In genomic region chr14:91413547-91414474, GRCh38 we compare ENCODE assay signal across 8 cellular contexts. TPM values are rescaled to one million over a fixed set of nuclear protein-coding genes. Genes with fewer than 3 reads are reported as not detected.
DNase-seq lines count a peak whose midpoint lies in the region; ATAC-seq and TF ChIP-seq lines count a peak whose summit lies in the region.

No MANE protein-coding gene starts in this region.

- H3K9me3 ChIP-seq in thymus (ENCODE audit: control insufficient read depth) (no peaks in the 10 kb centered on the region), heart left ventricle (no peaks in the 10 kb centered on the region)

- POLR2A ChIA-PET in RWPE1 (lab: Yijun Ruan, JAX; ENCODE audit: low non-redundant PET) = no interaction called here

- intact Hi-C loops in heart left ventricle (cut with DNase I) = loop anchor here in 3 of 10 donors (5.0 to 10.0 kb wide), 2 partner anchors 42 to 49 kb away; no protein-coding TSS in a partner anchor

- TF ChIP-seq CTCF in RWPE1 (conservative IDR thresholded peaks at IDR 0.05; ENCODE audit: low read depth) = no peak
- no peak for TF ChIP-seq CTCF in glutamatergic neuron (IDR thresholded peaks at IDR 0.05; ENCODE audit: partially characterized antibody, unreplicated experiment)
- TF ChIP-seq CTCF in heart left ventricle (IDR thresholded peaks at IDR 0.05) = no peak

- DNase-seq in activated T-cell treated with anti-CD3 and anti-CD28 coated beads, Interleukin-2, amount 50 U/mL, for 24 hours = peak; percentile 52
- DNase-seq in activated T-cell treated with anti-CD3 and anti-CD28 coated beads, Interleukin-2, amount 50 U/mL, for 1 hour = no peak
- DNase-seq in RWPE1 (ENCODE audit: low spot score) (peak; percentile 39), glutamatergic neuron (no peak), heart left ventricle (no peak), globus pallidus (ENCODE audit: low spot score) (no peak)

- H3K4me3 Mint-ChIP-seq in activated T-cell treated with anti-CD3 and anti-CD28 coated beads, Interleukin-2, amount 50 U/mL, for 24 hours = peak overlapping the region; percentile 87
- peak overlapping the region; percentile 71 for H3K4me3 Mint-ChIP-seq in glutamatergic neuron (ENCODE audit: unreplicated experiment)

- H3K36me3 ChIP-seq in thymus (ENCODE audit: control insufficient read depth, insufficient read depth) = peaks cover 8% of the 10 kb centered on the region
- H3K36me3 ChIP-seq in heart left ventricle = no peaks in the 10 kb centered on the region

- ATAC-seq in heart left ventricle = no peak
- ATAC-seq in GM19328 (IDR thresholded peaks at IDR 0.05; ENCODE audit: unreplicated experiment) = no peak

- H3K4me1 Mint-ChIP-seq in activated T-cell treated with anti-CD3 and anti-CD28 coated beads, Interleukin-2, amount 50 U/mL, for 24 hours (ENCODE audit: low read depth) = peaks cover 73% of the 10 kb centered on the region
- peaks cover 42% of the 10 kb centered on the region for H3K4me1 Mint-ChIP-seq in glutamatergic neuron (ENCODE audit: low read depth, unreplicated experiment)

- no peaks in the 10 kb centered on the region for H3K27me3 Mint-ChIP-seq in activated T-cell treated with anti-CD3 and anti-CD28 coated beads, Interleukin-2, amount 50 U/mL, for 24 hours
- H3K27me3 Mint-ChIP-seq in glutamatergic neuron (ENCODE audit: unreplicated experiment) = peaks cover 11% of the 10 kb centered on the region

- H3K27ac Mint-ChIP-seq in activated T-cell treated with anti-CD3 and anti-CD28 coated beads, Interleukin-2, amount 50 U/mL, for 24 hours = peak overlapping the region; percentile 97
- no peak overlapping the region for H3K27ac Mint-ChIP-seq in glutamatergic neuron (ENCODE audit: unreplicated experiment)

- peaks cover 33% of the 10 kb centered on the region for H3K4me1 ChIP-seq in thymus (ENCODE audit: control insufficient read depth, insufficient read depth, low read length)
- H3K4me1 ChIP-seq in heart left ventricle = peaks cover 0 to 65% (median 15%) of the 10 kb centered on the region in 12 donors

- H3K4me3 ChIP-seq in thymus (ENCODE audit: low read length) (no peak overlapping the region), heart left ventricle (peak overlapping the region in 1 of 12 donors; percentile 85)

- H3K27me3 ChIP-seq in thymus (ENCODE audit: control insufficient read depth, insufficient read depth) (no peaks in the 10 kb centered on the region), heart left ventricle (peaks cover 0 to 23% (median 4%) of the 10 kb centered on the region in 9 donors)

- 85% methylated on average over 11 of the region's 11 CpGs for WGBS in thymus
- 76 to 79% (median 76%) methylated on average over 11 of the region's 11 CpGs for WGBS in heart left ventricle, 4 donors

- CTCF ChIA-PET in RWPE1 (lab: Yijun Ruan, JAX) = interaction anchor here (0.7 to 1.3 kb wide), 4 partner anchors 18 to 90 kb away, joined by 3 to 4 read pairs (median 4); no protein-coding TSS in a partner anchor

- H3K36me3 Mint-ChIP-seq in activated T-cell treated with anti-CD3 and anti-CD28 coated beads, Interleukin-2, amount 50 U/mL, for 24 hours (ENCODE audit: low read depth) = peaks cover 70% of the 10 kb centered on the region
- H3K36me3 Mint-ChIP-seq in glutamatergic neuron (ENCODE audit: unreplicated experiment) = no peaks in the 10 kb centered on the region

- TF ChIP-seq POLR2A in heart left ventricle (IDR thresholded peaks at IDR 0.05) = no peak

- H3K9me3 Mint-ChIP-seq in activated T-cell treated with anti-CD3 and anti-CD28 coated beads, Interleukin-2, amount 50 U/mL, for 24 hours = no peaks in the 10 kb centered on the region
- H3K9me3 Mint-ChIP-seq in glutamatergic neuron (ENCODE audit: unreplicated experiment) = peaks cover 12% of the 10 kb centered on the region

- H3K27ac ChIP-seq in RWPE1 = peak overlapping the region; percentile 32
- H3K27ac ChIP-seq in thymus (ENCODE audit: low read depth) = peak overlapping the region; percentile 78
- H3K27ac ChIP-seq in heart left ventricle = peak overlapping the region in 1 of 12 donors; percentile 81

RNA-seq across cellular contexts. Expression of gene CCDC88C, which starts 3.8 kb away (rescaled TPM):
- total RNA-seq in glutamatergic neuron (ENCODE audit: unreplicated experiment) (68.0 TPM), heart left ventricle (10 to 100 TPM in 1 of 9 donors, 1 to 10 TPM in 8; 2.4 to 15.6 (median 5.4) TPM)
- polyA plus RNA-seq in thymus (47.4 TPM), heart left ventricle (1 to 10 TPM; 2.8 to 3.4 TPM)

Comparison
In these comparisons a context has a peak if more than half of its experiments do, and no peak if none do; other contexts are left out.
1. DNase-seq: peak in activated T-cell treated with anti-CD3 and anti-CD28 coated beads, Interleukin-2, amount 50 U/mL, for 24 hours (single experiment) and RWPE1 (single experiment); none in activated T-cell treated with anti-CD3 and anti-CD28 coated beads, Interleukin-2, amount 50 U/mL, for 1 hour (single experiment), glutamatergic neuron (single experiment), heart left ventricle (0 of 5) and globus pallidus (single experiment).